8 cellular contexts compared by ENCODE assay signal in genomic region chr7:1137517-1138167, GRCh38. TPM values are rescaled to one million over a fixed set of nuclear protein-coding genes. Genes with fewer than 3 reads are reported as not detected.
DNase-seq lines count a peak whose midpoint lies in the region; ATAC-seq and TF ChIP-seq lines count a peak whose summit lies in the region.

No MANE protein-coding gene starts in this region.

- H3K4me3 ChIP-seq in effector memory CD4-positive, alpha-beta T cell (ENCODE audit: insufficient read depth, low read depth, low read length, poor library complexity, severe bottlenecking) = peak overlapping the region; percentile 64

- no peak overlapping the region for H2BK15ac ChIP-seq in H9 (ENCODE audit: low read depth, low read length)

- H3K4me1 ChIP-seq in H9 (ENCODE audit: insufficient read depth, low read length) = no peaks in the 10 kb centered on the region; the same call in 1 of the 2 replicates
- peaks cover 11% of the 10 kb centered on the region for H3K4me1 ChIP-seq in effector memory CD4-positive, alpha-beta T cell (ENCODE audit: control insufficient read depth, insufficient read depth, low read length, poor library complexity, severe bottlenecking)

- H3K27me3 ChIP-seq in H9 (ENCODE audit: insufficient read depth, low read length) = no peaks in the 10 kb centered on the region
- no peaks in the 10 kb centered on the region for H3K27me3 ChIP-seq in effector memory CD4-positive, alpha-beta T cell (replicated peaks; ENCODE audit: control insufficient read depth, insufficient read depth, low read length, poor library complexity, severe bottlenecking)

- peaks cover 3% of the 10 kb centered on the region; the same call in 1 of the 2 replicates for H3K79me2 ChIP-seq in H9 (ENCODE audit: insufficient read depth, low read length)

- no peak overlapping the region for H3K27ac ChIP-seq in H9 (ENCODE audit: insufficient read length, low read depth, low read length)
- peak overlapping the region; percentile 83 for H3K27ac ChIP-seq in effector memory CD4-positive, alpha-beta T cell (ENCODE audit: insufficient read depth, low read length, poor library complexity, severe bottlenecking)

- POLR2A ChIA-PET in naive thymus-derived CD8-positive, alpha-beta T cell (lab: Charles Lee) = interaction anchor here (0.8 to 2.6 kb wide), 8 partner anchors 14 to 69 kb away, joined by 3 to 31 read pairs (median 4); partner anchors contain the start of gene ZFAND2A

- H3K4me3 Mint-ChIP-seq in H9 = peak overlapping the region; percentile 77 to 89
- peak overlapping the region; percentile 87 to 98 (median 92) for H3K4me3 Mint-ChIP-seq in naive thymus-derived CD8-positive, alpha-beta T cell

- no peak for DNase-seq in H9
- DNase-seq in NCI-H1048 (lab: John Stamatoyannopoulos, UW) = peak; percentile 56
- no peak for DNase-seq in effector memory CD4-positive, alpha-beta T cell
- DNase-seq in naive thymus-derived CD8-positive, alpha-beta T cell = no peak
- DNase-seq in stimulated activated naive CD4-positive, alpha-beta T cell treated with Interleukin-2 at 50 U/mL for 16 hours (lab: John Stamatoyannopoulos, UW) = no peak
- DNase-seq in NOMO-1 treated with DMSO at 0.1 percent for 48 hours (lab: John Stamatoyannopoulos, UW; ENCODE audit: unreplicated experiment) = no peak
- no peak for DNase-seq in HCEC 1CT

- H3K9ac ChIP-seq in H9 (ENCODE audit: extremely low read depth, insufficient read length, low read length) = peak overlapping the region; percentile 15

- H3K27ac Mint-ChIP-seq in H9 = peak overlapping the region in 2 of 3 experiments; percentile 36 to 50; a peak in 3 of 7 replicates
- peak overlapping the region; percentile 76 to 98 (median 94) for H3K27ac Mint-ChIP-seq in naive thymus-derived CD8-positive, alpha-beta T cell

- H2AK5ac ChIP-seq in H9 (ENCODE audit: insufficient read length, low read length) = no peak overlapping the region

- H3K14ac ChIP-seq in H9 (ENCODE audit: insufficient read depth, low read length) = no peak overlapping the region

- no peaks in the 10 kb centered on the region for H3K27me3 Mint-ChIP-seq in H9 (ENCODE audit: low read depth)
- H3K27me3 Mint-ChIP-seq in naive thymus-derived CD8-positive, alpha-beta T cell = peaks cover 0 to 2% (median 0%) of the 10 kb centered on the region in 5 donors

- H3K4me1 Mint-ChIP-seq in H9 = peaks cover 8 to 9% of the 10 kb centered on the region in 2 experiments
- peaks cover 12 to 26% (median 21%) of the 10 kb centered on the region in 4 donors for H3K4me1 Mint-ChIP-seq in naive thymus-derived CD8-positive, alpha-beta T cell

- peak; percentile 23 for ATAC-seq in GM18508 (IDR thresholded peaks at IDR 0.05; ENCODE audit: insufficient read depth, unreplicated experiment)
- peak; percentile 71 to 73 for ATAC-seq in naive thymus-derived CD8-positive, alpha-beta T cell

- H2BK5ac ChIP-seq in H9 (ENCODE audit: insufficient read length, low read length) = no peak overlapping the region

- H3K18ac ChIP-seq in H9 (ENCODE audit: insufficient read length, low read depth, low read length) = no peak overlapping the region

- H4K8ac ChIP-seq in H9 (replicated peaks; ENCODE audit: insufficient read length, low read depth, low read length) = no peak overlapping the region

- H2BK120ac ChIP-seq in H9 (ENCODE audit: low read depth, low read length, poor library complexity, severe bottlenecking) = no peak overlapping the region

- H2BK20ac ChIP-seq in H9 (ENCODE audit: low read depth, low read length, poor library complexity, severe bottlenecking) = no peak overlapping the region

- H3K36me3 ChIP-seq in effector memory CD4-positive, alpha-beta T cell (ENCODE audit: control insufficient read depth, insufficient read depth, low read length) = no peaks in the 10 kb centered on the region

- peak overlapping the region; percentile 96 for H3K4me2 ChIP-seq in H9 (ENCODE audit: insufficient read depth, insufficient read length, low read length)

- H3T11ph ChIP-seq in H9 (ENCODE audit: low read length) = no peak overlapping the region

- H3K56ac ChIP-seq in H9 (ENCODE audit: insufficient read length, low read depth, low read length) = no peak overlapping the region

- H3K23me2 ChIP-seq in H9 (ENCODE audit: insufficient read length, low read depth, low read length, poor library complexity, severe bottlenecking) = peaks cover 9% of the 10 kb centered on the region

- no peaks in the 10 kb centered on the region for H3K79me1 ChIP-seq in H9 (ENCODE audit: insufficient read depth, low read depth, low read length, poor library complexity, severe bottlenecking)

- no peak overlapping the region for H4K91ac ChIP-seq in H9 (ENCODE audit: insufficient read length, low read depth, low read length)

- H3K4ac ChIP-seq in H9 (ENCODE audit: low read depth, low read length) = no peak overlapping the region

- peaks cover 5 to 11% (median 7%) of the 10 kb centered on the region in 3 experiments; a peak in 6 of 7 replicates for H3K36me3 Mint-ChIP-seq in H9 (ENCODE audit: insufficient read depth in 1 of 3, low read depth in 3 of 3)
- H3K36me3 Mint-ChIP-seq in naive thymus-derived CD8-positive, alpha-beta T cell = no peaks in the 10 kb centered on the region

- no CpG with 5 or more reads among the region's 51 CpGs for WGBS in H9 (ENCODE audit: extremely low coverage, insufficient read length, low lambda C conversion rate)

- TF ChIP-seq CTCF in H9 (conservative IDR thresholded peaks at IDR 0.05) = no peak

- peaks cover 5% of the 10 kb centered on the region for H4K20me1 ChIP-seq in H9 (ENCODE audit: control insufficient read depth, insufficient read depth, insufficient read length)

- no peak overlapping the region for H2BK12ac ChIP-seq in H9 (ENCODE audit: insufficient read length, low read depth, low read length)

- H3K9me3 ChIP-seq in H9 (ENCODE audit: control insufficient read depth, low read depth, low read length) = no peaks in the 10 kb centered on the region
- H3K9me3 ChIP-seq in effector memory CD4-positive, alpha-beta T cell (ENCODE audit: control insufficient read depth, low read length) = no peaks in the 10 kb centered on the region

- H3K23ac ChIP-seq in H9 (ENCODE audit: insufficient read length, low read depth, low read length) = no peak overlapping the region

- H3K9me3 Mint-ChIP-seq in H9 = no peaks in the 10 kb centered on the region
- no peaks in the 10 kb centered on the region for H3K9me3 Mint-ChIP-seq in naive thymus-derived CD8-positive, alpha-beta T cell

- no peak overlapping the region for H4K5ac ChIP-seq in H9 (ENCODE audit: insufficient read length, low read depth, low read length)

- no peak overlapping the region for H2AFZ ChIP-seq in H9 (ENCODE audit: low read length)

RNA-seq across cellular contexts. Expression of gene ZFAND2A, which starts 22.4 kb away (rescaled TPM):
- 11.1 and 13.7 TPM in 2 replicates for total RNA-seq in H9 (2021)
- total RNA-seq in naive thymus-derived CD8-positive, alpha-beta T cell = 10 to 100 TPM; 41.5 to 47.9 TPM
- polyA plus RNA-seq in naive thymus-derived CD8-positive, alpha-beta T cell = 10 to 100 TPM; 33.5 to 59.9 (median 56.0) TPM

RNA-seq across cellular contexts. Expression of gene GPER1, which starts 49.7 kb away (rescaled TPM):
- total RNA-seq in H9 (2021) = 0.22 TPM in 1 of 2 replicates, not detected in the other
- under 1 TPM in 1 of 2 experiments, not detected in 1; 0.25 TPM for total RNA-seq in naive thymus-derived CD8-positive, alpha-beta T cell
- polyA plus RNA-seq in naive thymus-derived CD8-positive, alpha-beta T cell = under 1 TPM in 1 of 3 donors, not detected in 2; 0.11 TPM
